14 cellular contexts compared by ENCODE assay signal in genomic region chr1:11293856-11294255, GRCh38. TPM values are rescaled to one million over a fixed set of nuclear protein-coding genes. Genes with fewer than 3 reads are reported as not detected.
DNase-seq lines count a peak whose midpoint lies in the region; ATAC-seq and TF ChIP-seq lines count a peak whose summit lies in the region.
"Had no signal": no experiment of that assay in that cellular context is flagged by ENCODE, and none has a peak within 500 bp of the region (broad histone marks: within the 10 kb centered on the region; RNA-seq: fewer than 3 reads in every experiment).

No MANE protein-coding gene starts in this region.

- peaks cover 10% of the 10 kb centered on the region for H3K36me3 ChIP-seq in CD8-positive, alpha-beta T cell (ENCODE audit: insufficient read depth, low read length)
- H3K36me3 ChIP-seq in HEK293 (ENCODE audit: control insufficient read depth in 2 of 2, insufficient read depth in 1 of 2, low read length in 2 of 2), result peaks cover 3 to 33% of the 10 kb centered on the region in 2 experiments; a peak in 2 of 3 replicates
- H3K36me3 ChIP-seq: HAP-1 had no signal

- no peak overlapping the region for H3K4me3 Mint-ChIP-seq in CD8-positive, alpha-beta T cell
- no peak overlapping the region for H3K4me3 Mint-ChIP-seq in T-helper 17 cell

- H3K4me3 ChIP-seq in CD8-positive, alpha-beta T cell (ENCODE audit: low read depth, low read length), result no peak overlapping the region
- H3K4me3 ChIP-seq in HEK293 (ENCODE audit: low read depth, low read length), result no peak overlapping the region
- H3K4me3 ChIP-seq: A549, GM12878, HAP-1, K562 had no signal

- H3K27me3 ChIP-seq in CD8-positive, alpha-beta T cell (ENCODE audit: insufficient read depth, low read length), result no peaks in the 10 kb centered on the region
- H3K27me3 ChIP-seq: BE2C had no signal

- CTCF ChIA-PET in CD8-positive, alpha-beta T cell (lab: Charles Lee), result interaction anchor here (1.1 to 3.0 kb wide), 3 partner anchors 32 to 256 kb away, joined by 3 to 17 read pairs (median 4); partner anchors contain the start of gene MTOR
- CTCF ChIA-PET in HEK293 (lab: Yijun Ruan, JAX), result interaction anchor here (1.1 kb wide), 1 partner anchor 42 kb away, joined by 3 read pairs; no protein-coding TSS in a partner anchor

- POLR2A ChIA-PET in CD8-positive, alpha-beta T cell (lab: Charles Lee), result interaction anchor here (1.2 kb wide), 1 partner anchor 10 kb away, joined by 3 read pairs; no protein-coding TSS in a partner anchor
- POLR2A ChIA-PET in HEK293 (lab: Yijun Ruan, JAX), result no interaction called here

- peaks cover 45% of the 10 kb centered on the region for H3K4me1 Mint-ChIP-seq in CD8-positive, alpha-beta T cell (ENCODE audit: low read depth)
- peaks cover 36% of the 10 kb centered on the region for H3K4me1 Mint-ChIP-seq in T-helper 17 cell

- peaks cover 16% of the 10 kb centered on the region for H3K4me1 ChIP-seq in CD8-positive, alpha-beta T cell (ENCODE audit: insufficient read depth, low read length)
- H3K4me1 ChIP-seq in HEK293 (ENCODE audit: control insufficient read depth, insufficient read depth, low read length), result no peaks in the 10 kb centered on the region
- H3K4me1 ChIP-seq: A549, BE2C, HAP-1 had no signal

- no peak for ATAC-seq in CD8-positive, alpha-beta T cell
- ATAC-seq in T-helper 17 cell (no peak), GM19035 (IDR thresholded peaks at IDR 0.05; ENCODE audit: unreplicated experiment) (no peak)
- ATAC-seq: A549, GM12878, K562 had no signal

- peaks cover 51% of the 10 kb centered on the region for H3K36me3 Mint-ChIP-seq in CD8-positive, alpha-beta T cell
- H3K36me3 Mint-ChIP-seq in T-helper 17 cell (ENCODE audit: low read depth), result peaks cover 5% of the 10 kb centered on the region

- peak overlapping the region; percentile 27 for H3K27ac Mint-ChIP-seq in CD8-positive, alpha-beta T cell
- H3K27ac Mint-ChIP-seq in T-helper 17 cell, result peak overlapping the region; percentile 65

- no peak overlapping the region for H3K27ac ChIP-seq in CD8-positive, alpha-beta T cell (ENCODE audit: low read depth, low read length)
- H3K27ac ChIP-seq in HEK293 (ENCODE audit: extremely low read depth, low read depth, low read length), result no peak overlapping the region
- H3K27ac ChIP-seq: A549, C4-2B, HL-60 had no signal

- H3K27me3 Mint-ChIP-seq in CD8-positive, alpha-beta T cell (ENCODE audit: low read depth), result no peaks in the 10 kb centered on the region
- H3K27me3 Mint-ChIP-seq in T-helper 17 cell, result no peaks in the 10 kb centered on the region

- no peak for TF ChIP-seq CTCF in CD8-positive, alpha-beta T cell (IDR thresholded peaks at IDR 0.05)
- no peak for TF ChIP-seq CTCF in HEK293 (tag by site-specific recombination; IDR thresholded peaks at IDR 0.05)

- H3K9me3 Mint-ChIP-seq in CD8-positive, alpha-beta T cell, result no peaks in the 10 kb centered on the region

- no peak for DNase-seq in CD8-positive, alpha-beta T cell
- DNase-seq in T-helper 17 cell (no peak), islet precursor cell (no peak), NCI-H226 (no peak)
- DNase-seq: BE2C, DMS53 had no signal

- intact Hi-C loops in CD8-positive, alpha-beta T cell (cut with DNase I, micrococcal nuclease), result no loop called here

- H3K9me3 ChIP-seq in CD8-positive, alpha-beta T cell (ENCODE audit: low read length), result no peaks in the 10 kb centered on the region
- no peaks in the 10 kb centered on the region for H3K9me3 ChIP-seq in HEK293 (ENCODE audit: control insufficient read depth, insufficient read depth, low read depth, low read length)
- no peaks in the 10 kb centered on the region for H3K9me3 ChIP-seq in T-helper 17 cell (ENCODE audit: control insufficient read depth, low read length, poor library complexity, severe bottlenecking)
- H3K9me3 ChIP-seq: A549, BE2C, HAP-1 had no signal

TF ChIP-seq in HEK293, 187 proteins besides CTCF, POLR2A, EP300 and RAD21:
- TF ChIP-seq ZNF621 (tag by site-specific recombination; IDR thresholded peaks at IDR 0.05) (no peak), FEZF1 (tag by site-specific recombination; IDR thresholded peaks at IDR 0.05) (peak; percentile 56)

RNA-seq across cellular contexts. Expression of gene UBIAD1, which starts 20.9 kb away (rescaled TPM):
- 10 to 100 TPM; 15.9 to 18.2 TPM for total RNA-seq in CD8-positive, alpha-beta T cell
- total RNA-seq in T-helper 17 cell, result 10 to 100 TPM; 19.1 to 25.3 TPM

RNA-seq across cellular contexts. Expression of gene MTOR, which starts 31.5 kb away (rescaled TPM):
- 10 to 100 TPM; 24.7 to 25.1 TPM for total RNA-seq in CD8-positive, alpha-beta T cell
- 10 to 100 TPM; 47.3 to 50.0 TPM for total RNA-seq in T-helper 17 cell
